In the genomic region with DNA sequence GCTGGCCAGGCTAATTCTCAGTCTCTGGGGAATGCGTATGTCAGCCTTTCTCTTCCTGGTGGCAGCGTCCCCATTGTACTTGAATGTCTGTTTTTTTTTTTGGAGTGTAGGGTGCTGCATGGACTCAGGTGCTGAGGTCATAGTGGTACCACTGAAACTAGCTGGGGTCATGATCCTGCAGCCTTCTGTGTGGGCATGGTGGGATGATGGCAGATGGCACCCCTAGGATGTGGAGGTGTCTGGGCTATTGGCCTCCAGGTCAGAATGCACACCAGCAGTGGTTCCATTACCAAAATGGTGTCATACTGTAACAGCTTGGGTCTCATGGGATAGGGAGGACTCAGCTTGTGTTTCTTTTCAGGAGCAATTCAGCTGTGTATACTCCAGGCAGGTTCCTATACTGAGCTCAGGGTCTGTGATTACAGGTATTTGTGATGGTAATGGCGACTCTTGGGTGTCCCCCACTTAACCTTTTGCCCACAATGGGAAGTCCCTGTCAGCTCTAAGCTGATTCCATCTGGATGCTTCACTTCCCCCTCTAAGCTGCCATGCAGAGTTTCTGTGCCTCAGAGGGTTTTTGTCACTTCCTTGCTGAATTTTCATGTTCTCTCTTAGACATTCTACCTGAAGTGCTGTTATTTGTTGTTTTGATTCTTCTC, we compare ENCODE assay signal across 7 cellular contexts. TPM values are rescaled to one million over a fixed set of nuclear protein-coding genes. Genes with fewer than 3 reads are reported as not detected.
A peak's percentile ranks its signal among the peaks of the same experiment; 100 is the strongest.
DNase-seq lines count a peak whose midpoint lies in the region; ATAC-seq and TF ChIP-seq lines count a peak whose summit lies in the region.

No MANE protein-coding gene starts in this region.

- no peak overlapping the region for H3K4me3 ChIP-seq in lower lobe of right lung
- no peak overlapping the region for H3K4me3 ChIP-seq in gastrocnemius medialis

- intact Hi-C loops in lower lobe of right lung (cut with DNase I), result no loop called here
- intact Hi-C loops in gastrocnemius medialis (cut with DNase I; ENCODE audit: low total_unique reads), result no loop called here

- H3K4me1 ChIP-seq in lower lobe of right lung (peaks cover 3% of the 10 kb centered on the region), gastrocnemius medialis (no peaks in the 10 kb centered on the region)

- no peak for TF ChIP-seq CTCF in lower lobe of right lung (IDR thresholded peaks at IDR 0.05)
- no peak for TF ChIP-seq CTCF in gastrocnemius medialis (IDR thresholded peaks at IDR 0.05 in 4 of 5, conservative IDR thresholded peaks at IDR 0.05 in 1 of 5)

- H3K36me3 ChIP-seq in lower lobe of right lung (peaks cover 16% of the 10 kb centered on the region), gastrocnemius medialis (peaks cover 0 to 9% of the 10 kb centered on the region in 2 donors)

- H3K27me3 ChIP-seq in lower lobe of right lung (ENCODE audit: low read depth) (no peaks in the 10 kb centered on the region), gastrocnemius medialis (no peaks in the 10 kb centered on the region)

- DNase-seq in lower lobe of right lung (no peak), NCI-H748 treated with DMSO at 0.1 percent for 48 hours (lab: John Stamatoyannopoulos, UW) (no peak), NCI-H2171 treated with DMSO at 0.1 percent for 48 hours (lab: John Stamatoyannopoulos, UW) (no peak), gastrocnemius medialis (no peak)

- TF ChIP-seq POLR2A in gastrocnemius medialis (IDR thresholded peaks at IDR 0.05), result no peak

- H3K9me3 ChIP-seq in lower lobe of right lung, result peaks cover 22% of the 10 kb centered on the region
- H3K9me3 ChIP-seq in gastrocnemius medialis, result peaks cover 0 to 10% (median 0%) of the 10 kb centered on the region in 3 donors

- ATAC-seq in GM18870 (IDR thresholded peaks at IDR 0.05; ENCODE audit: unreplicated experiment) (peak; percentile 76), GM21717 (IDR thresholded peaks at IDR 0.05; ENCODE audit: unreplicated experiment) (peak; percentile 89), HG03469 (IDR thresholded peaks at IDR 0.05; ENCODE audit: unreplicated experiment) (peak; percentile 81), lower lobe of right lung (peak; percentile 28 to 41), gastrocnemius medialis (no peak)

- H3K27ac ChIP-seq in lower lobe of right lung, result no peak overlapping the region
- H3K27ac ChIP-seq in gastrocnemius medialis, result no peak overlapping the region

- in situ Hi-C loops in gastrocnemius medialis (cut with MboI; ENCODE audit: low sequenced_read_pairs in 4 of 4), result loop anchor here in 1 of 4 donors (25.0 kb wide), 1 partner anchor 992 kb away; the partner anchor contains the start of gene PRR16

RNA-seq across cellular contexts. Expression of gene HSD17B4, which starts 17.9 kb away (rescaled TPM):
- total RNA-seq in lower lobe of right lung (364 TPM), gastrocnemius medialis (100 to 1,000 TPM in 1 of 4 donors, 10 to 100 TPM in 3; 60.9 to 200 (median 83.1) TPM)

Comparison
In these comparisons a context has a peak if more than half of its experiments do, and no peak if none do; other contexts are left out.
1. ATAC-seq: peak in GM18870 (single experiment), GM21717 (single experiment), HG03469 (single experiment) and lower lobe of right lung (2 of 2); none in gastrocnemius medialis (0 of 2).